9 cellular contexts compared by ENCODE assay signal in the genomic region with DNA sequence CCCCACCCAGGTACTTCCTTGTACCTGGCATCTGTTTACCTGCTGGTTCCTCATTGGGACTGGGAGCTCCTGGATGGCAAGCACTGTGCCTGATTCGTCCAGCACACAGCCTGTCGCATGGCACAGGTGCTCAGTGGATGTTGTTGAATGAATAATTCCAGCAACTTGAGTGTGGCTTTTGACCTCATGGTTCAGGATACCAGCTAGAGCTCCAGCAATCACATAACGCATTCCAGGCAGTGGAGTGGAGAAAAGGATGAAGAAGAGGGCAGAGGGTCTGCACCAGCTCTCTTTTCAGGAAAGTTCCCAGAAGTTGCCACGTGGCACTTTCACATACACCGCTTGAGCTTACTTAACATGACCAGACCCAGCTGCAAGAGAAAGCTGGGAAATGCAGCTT. TPM values are rescaled to one million over a fixed set of nuclear protein-coding genes. Genes with fewer than 3 reads are reported as not detected.
DNase-seq lines count a peak whose midpoint lies in the region; ATAC-seq lines count a peak whose summit lies in the region.
"Had no signal": no experiment of that assay in that cellular context is flagged by ENCODE, and none has a peak within 500 bp of the region (broad histone marks: within the 10 kb centered on the region; RNA-seq: fewer than 3 reads in every experiment).

No MANE protein-coding gene starts in this region.

- DNase-seq in activated CD4-positive, alpha-beta T cell treated with anti-CD3 and anti-CD28 coated beads, Interleukin-2, amount 10 ng/mL, durations not matched to agents 24 days and 14 days = no peak
- no peak for DNase-seq in activated CD4-positive, alpha-beta T cell treated with anti-CD3 and anti-CD28 coated beads, Interleukin-2, amount 50 U/mL, for 4 hours
- peak in 1 of 2 donors; percentile 34 for DNase-seq in left colon
- DNase-seq in ecto neural progenitor cell (ENCODE audit: low spot score) = no peak
- no peak for DNase-seq in occipital lobe (lab: John Stamatoyannopoulos, UW)

- H3K27me3 Mint-ChIP-seq in activated CD4-positive, alpha-beta T cell treated with anti-CD3 and anti-CD28 coated beads, Interleukin-2, amount 10 ng/mL, durations not matched to agents 24 days and 14 days = peaks cover 10% of the 10 kb centered on the region
- no peaks in the 10 kb centered on the region for H3K27me3 Mint-ChIP-seq in activated T-helper 17 cell treated with anti-CD3 and anti-CD28 coated beads, Interleukin-2, amount 50 U/mL, for 72 hours
- no peaks in the 10 kb centered on the region for H3K27me3 Mint-ChIP-seq in stimulated activated memory B cell treated with anti-CD40 and anti-IgM and Interleukin-4, amounts not matched to agents 10 μg/mL and 1 μg/mL and 100 μg/mL, for 72 hours

- no peak for ATAC-seq in activated T-helper 17 cell treated with anti-CD3 and anti-CD28 coated beads, Interleukin-2, amount 50 U/mL, for 72 hours (replicated peaks)
- ATAC-seq in left colon = peak; percentile 37
- ATAC-seq in stimulated activated memory B cell treated with anti-CD40 and anti-IgM and Interleukin-4, amounts not matched to agents 10 μg/mL and 1 μg/mL and 100 μg/mL, for 72 hours = no peak
- ATAC-seq in GM21423 (IDR thresholded peaks at IDR 0.05; ENCODE audit: unreplicated experiment) = no peak

- intact Hi-C loops in activated CD4-positive, alpha-beta T cell treated with anti-CD3 and anti-CD28 coated beads, Interleukin-2, amount 10 ng/mL, durations not matched to agents 24 days and 14 days (cut with micrococcal nuclease) = no loop called here
- intact Hi-C loops in left colon (cut with DNase I, micrococcal nuclease) = no loop called here

- H3K27ac Mint-ChIP-seq in activated CD4-positive, alpha-beta T cell treated with anti-CD3 and anti-CD28 coated beads, Interleukin-2, amount 10 ng/mL, durations not matched to agents 24 days and 14 days = peak overlapping the region; percentile 84
- H3K27ac Mint-ChIP-seq in activated T-helper 17 cell treated with anti-CD3 and anti-CD28 coated beads, Interleukin-2, amount 50 U/mL, for 72 hours = peak overlapping the region; percentile 90
- H3K27ac Mint-ChIP-seq in stimulated activated memory B cell treated with anti-CD40 and anti-IgM and Interleukin-4, amounts not matched to agents 10 μg/mL and 1 μg/mL and 100 μg/mL, for 72 hours = peak overlapping the region; percentile 84

- peak overlapping the region; percentile 86 for H3K4me3 Mint-ChIP-seq in activated CD4-positive, alpha-beta T cell treated with anti-CD3 and anti-CD28 coated beads, Interleukin-2, amount 10 ng/mL, durations not matched to agents 24 days and 14 days
- H3K4me3 Mint-ChIP-seq in activated T-helper 17 cell treated with anti-CD3 and anti-CD28 coated beads, Interleukin-2, amount 50 U/mL, for 72 hours = peak overlapping the region; percentile 85
- H3K4me3 Mint-ChIP-seq in stimulated activated memory B cell treated with anti-CD40 and anti-IgM and Interleukin-4, amounts not matched to agents 10 μg/mL and 1 μg/mL and 100 μg/mL, for 72 hours = peak overlapping the region; percentile 70

- peaks cover 3% of the 10 kb centered on the region for H3K36me3 Mint-ChIP-seq in activated CD4-positive, alpha-beta T cell treated with anti-CD3 and anti-CD28 coated beads, Interleukin-2, amount 10 ng/mL, durations not matched to agents 24 days and 14 days (ENCODE audit: low read depth)
- no peaks in the 10 kb centered on the region for H3K36me3 Mint-ChIP-seq in activated T-helper 17 cell treated with anti-CD3 and anti-CD28 coated beads, Interleukin-2, amount 50 U/mL, for 72 hours (ENCODE audit: low read depth)
- H3K36me3 Mint-ChIP-seq in stimulated activated memory B cell treated with anti-CD40 and anti-IgM and Interleukin-4, amounts not matched to agents 10 μg/mL and 1 μg/mL and 100 μg/mL, for 72 hours = no peaks in the 10 kb centered on the region

- peaks cover 24% of the 10 kb centered on the region for H3K4me1 Mint-ChIP-seq in activated CD4-positive, alpha-beta T cell treated with anti-CD3 and anti-CD28 coated beads, Interleukin-2, amount 10 ng/mL, durations not matched to agents 24 days and 14 days
- H3K4me1 Mint-ChIP-seq in activated T-helper 17 cell treated with anti-CD3 and anti-CD28 coated beads, Interleukin-2, amount 50 U/mL, for 72 hours = peaks cover 20% of the 10 kb centered on the region
- peaks cover 40% of the 10 kb centered on the region for H3K4me1 Mint-ChIP-seq in stimulated activated memory B cell treated with anti-CD40 and anti-IgM and Interleukin-4, amounts not matched to agents 10 μg/mL and 1 μg/mL and 100 μg/mL, for 72 hours

- H3K9me3 Mint-ChIP-seq in activated CD4-positive, alpha-beta T cell treated with anti-CD3 and anti-CD28 coated beads, Interleukin-2, amount 10 ng/mL, durations not matched to agents 24 days and 14 days = no peaks in the 10 kb centered on the region
- no peaks in the 10 kb centered on the region for H3K9me3 Mint-ChIP-seq in activated T-helper 17 cell treated with anti-CD3 and anti-CD28 coated beads, Interleukin-2, amount 50 U/mL, for 72 hours
- H3K9me3 Mint-ChIP-seq in stimulated activated memory B cell treated with anti-CD40 and anti-IgM and Interleukin-4, amounts not matched to agents 10 μg/mL and 1 μg/mL and 100 μg/mL, for 72 hours = no peaks in the 10 kb centered on the region

RNA-seq across cellular contexts. Expression of a gene that starts 1.3 kb away (rescaled TPM):
- 8.6 and 9.2 TPM in 2 replicates for total RNA-seq in activated CD4-positive, alpha-beta T cell treated with anti-CD3 and anti-CD28 coated beads, Interleukin-2, amount 10 ng/mL, durations not matched to agents 24 days and 14 days
- total RNA-seq in activated T-helper 17 cell treated with anti-CD3 and anti-CD28 coated beads, Interleukin-2, amount 50 U/mL, for 72 hours = 1 to 10 TPM; 4.0 to 4.9 TPM
- total RNA-seq in left colon = 1 to 10 TPM; 5.0 to 6.3 TPM
- total RNA-seq in occipital lobe = 8.9 TPM

RNA-seq across cellular contexts. Expression of a gene that starts 22.1 kb away (rescaled TPM):
- total RNA-seq in activated CD4-positive, alpha-beta T cell treated with anti-CD3 and anti-CD28 coated beads, Interleukin-2, amount 10 ng/mL, durations not matched to agents 24 days and 14 days = 0.47 and 0.78 TPM in 2 replicates
- total RNA-seq in activated T-helper 17 cell treated with anti-CD3 and anti-CD28 coated beads, Interleukin-2, amount 50 U/mL, for 72 hours = 1 to 10 TPM in 1 of 2 donors, not detected in 1; 1.6 TPM
- total RNA-seq in left colon (1 to 10 TPM; 2.8 to 5.9 TPM), occipital lobe (not detected)
- total RNA-seq: kidney epithelial cell had no signal

RNA-seq across cellular contexts. Expression of a gene that starts 48.1 kb away (rescaled TPM):
- 45.9 and 52.1 TPM in 2 replicates for total RNA-seq in activated CD4-positive, alpha-beta T cell treated with anti-CD3 and anti-CD28 coated beads, Interleukin-2, amount 10 ng/mL, durations not matched to agents 24 days and 14 days
- 10 to 100 TPM; 30.8 to 40.4 TPM for total RNA-seq in activated T-helper 17 cell treated with anti-CD3 and anti-CD28 coated beads, Interleukin-2, amount 50 U/mL, for 72 hours
- 10 to 100 TPM; 35.9 to 42.5 TPM for total RNA-seq in left colon
- 24.5 TPM for total RNA-seq in occipital lobe
